In genomic region chr12:90229771-90230170, GRCh38 we compare ENCODE assay signal across 1 cellular context.
TF ChIP-seq lines count a peak whose summit lies in the region.

No MANE protein-coding gene starts in this region.

TF ChIP-seq in SK-N-SH, 30 proteins besides CTCF, POLR2A, EP300 and RAD21 (continued from another document):
- TF ChIP-seq ZBTB33 (IDR thresholded peaks at IDR 0.05; ENCODE audit: borderline replicate concordance, low read depth) (no peak), SMC3 (IDR thresholded peaks at IDR 0.05; ENCODE audit: low read depth, low read length) (no peak), FOXJ3 (CRISPR knock-in tag; IDR thresholded peaks at IDR 0.05) (no peak)
TF ChIP-seq in SK-N-SH: peak in this region for 0.
